Comparison of ENCODE assay signal across 27 cellular contexts in the genomic region with DNA sequence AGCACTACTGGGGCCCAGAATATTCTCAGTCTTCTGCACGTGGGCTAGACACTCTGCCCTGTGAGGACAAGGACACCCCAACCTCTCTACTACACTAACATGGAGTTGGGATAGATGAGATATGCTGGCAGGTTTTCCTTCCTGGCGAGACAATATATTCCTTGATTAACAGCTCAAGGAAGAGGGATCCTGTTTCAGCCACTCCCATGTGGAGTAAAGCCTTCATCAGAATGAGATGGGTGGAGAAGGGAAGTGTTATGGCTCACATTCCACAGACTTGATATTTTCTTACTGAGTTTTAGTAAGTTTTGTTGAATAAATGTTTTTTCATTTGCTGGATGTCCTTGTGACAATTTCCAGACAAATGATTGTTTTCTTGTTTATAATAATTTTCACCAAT.
"Had no signal": no experiment of that assay in that cellular context is flagged by ENCODE, and none has a peak within 500 bp of the region (broad histone marks: within the 10 kb centered on the region; RNA-seq: fewer than 3 reads in every experiment).

No MANE protein-coding gene starts in this region.

- H3K27ac ChIP-seq: adrenal gland, body of pancreas, breast epithelium, PC-9, RWPE1, WERI-Rb-1 had no signal

- H3K4me1 Mint-ChIP-seq: activated CD4-positive, alpha-beta T cell treated with anti-CD3 and anti-CD28 coated beads, Interleukin-2, amount 10 ng/mL, durations not matched to agents 7 days and 5 days had no signal

- DNase-seq: activated CD4-positive, alpha-beta T cell treated with anti-CD3 and anti-CD28 coated beads, Interleukin-2, amount 10 ng/mL, durations not matched to agents 7 days and 5 days; activated CD4-positive, alpha-beta T cell treated with anti-CD3 and anti-CD28 coated beads, Interleukin-2, amount 50 U/mL, for 48 hours; activated CD8-positive, alpha-beta T cell treated with anti-CD3 and anti-CD28 coated beads, Interleukin-2, amount 10 ng/mL, durations not matched to agents 7 days and 5 days; activated gamma-delta T cell; activated naive CD4-positive, alpha-beta T cell treated with Interleukin-2 at 50 U/mL for 16 hours; activated T-cell treated with anti-CD3 and anti-CD28 coated beads, Interleukin-2, amount 50 U/mL, for 24 hours; adrenal gland; body of pancreas; caudate nucleus; cerebellar nuclear complex; Karpas-422; NCI-H1105; NCI-H1417 treated with DMSO at 0.1 percent for 48 hours; NCI-H187 treated with DMSO at 0.1 percent for 48 hours; NCI-H2081; NCI-H510A; NCI-H526; NCI-H748 treated with DMSO at 0.1 percent for 48 hours; NK-92 treated with Interleukin-12 subunit alpha and Interleukin-12 subunit beta, amount 100 ng/mL, for 24 hours; PC-9; Right ventricle myocardium superior; T1000; WERI-Rb-1 had no signal

- ATAC-seq: activated CD8-positive, alpha-beta T cell treated with anti-CD3 and anti-CD28 coated beads, Interleukin-2, amount 10 ng/mL, durations not matched to agents 7 days and 5 days; activated naive CD4-positive, alpha-beta T cell treated with anti-CD3 and anti-CD28 coated beads, Interleukin-2, amount 50 U/mL, for 72 hours; body of pancreas had no signal

- H3K36me3 ChIP-seq: adrenal gland, breast epithelium, WERI-Rb-1 had no signal

- H3K36me3 Mint-ChIP-seq: activated naive CD4-positive, alpha-beta T cell treated with anti-CD3 and anti-CD28 coated beads, Interleukin-2, amount 50 U/mL, for 72 hours had no signal

- H3K27me3 ChIP-seq: adrenal gland, body of pancreas, breast epithelium had no signal

- H3K27me3 Mint-ChIP-seq: activated CD4-positive, alpha-beta T cell treated with anti-CD3 and anti-CD28 coated beads, Interleukin-2, amount 10 ng/mL, durations not matched to agents 7 days and 5 days; activated T-cell treated with anti-CD3 and anti-CD28 coated beads, Interleukin-2, amount 50 U/mL, for 24 hours had no signal

- H3K27ac Mint-ChIP-seq: activated CD4-positive, alpha-beta T cell treated with anti-CD3 and anti-CD28 coated beads, Interleukin-2, amount 10 ng/mL, durations not matched to agents 7 days and 5 days; activated CD8-positive, alpha-beta T cell treated with anti-CD3 and anti-CD28 coated beads, Interleukin-2, amount 10 ng/mL, durations not matched to agents 7 days and 5 days; activated naive CD4-positive, alpha-beta T cell treated with anti-CD3 and anti-CD28 coated beads, Interleukin-2, amount 50 U/mL, for 72 hours; activated T-cell treated with anti-CD3 and anti-CD28 coated beads, Interleukin-2, amount 50 U/mL, for 24 hours; activated T-helper 2 cell treated with anti-CD3 and anti-CD28 coated beads, Interferon-gamma antibody, Interleukin-2, Interleukin-4, amounts not matched to agents 10 μg/mL and 5 μg/mL and 100 μg/mL, durations not matched to agents 14 hours and 24 hours and 36 hours had no signal

- H3K4me3 Mint-ChIP-seq: activated CD4-positive, alpha-beta T cell treated with anti-CD3 and anti-CD28 coated beads, Interleukin-2, amount 10 ng/mL, durations not matched to agents 7 days and 5 days; activated CD8-positive, alpha-beta T cell treated with anti-CD3 and anti-CD28 coated beads, Interleukin-2, amount 10 ng/mL, durations not matched to agents 7 days and 5 days; activated T-cell treated with anti-CD3 and anti-CD28 coated beads, Interleukin-2, amount 50 U/mL, for 24 hours had no signal

- H2AFZ ChIP-seq: PC-9 had no signal

- H3K4me3 ChIP-seq: adrenal gland, body of pancreas, breast epithelium, PC-9 had no signal

- H3K4me1 ChIP-seq: adrenal gland, body of pancreas, breast epithelium had no signal

- H3K9me3 ChIP-seq: adrenal gland had no signal
